In the genomic region with DNA sequence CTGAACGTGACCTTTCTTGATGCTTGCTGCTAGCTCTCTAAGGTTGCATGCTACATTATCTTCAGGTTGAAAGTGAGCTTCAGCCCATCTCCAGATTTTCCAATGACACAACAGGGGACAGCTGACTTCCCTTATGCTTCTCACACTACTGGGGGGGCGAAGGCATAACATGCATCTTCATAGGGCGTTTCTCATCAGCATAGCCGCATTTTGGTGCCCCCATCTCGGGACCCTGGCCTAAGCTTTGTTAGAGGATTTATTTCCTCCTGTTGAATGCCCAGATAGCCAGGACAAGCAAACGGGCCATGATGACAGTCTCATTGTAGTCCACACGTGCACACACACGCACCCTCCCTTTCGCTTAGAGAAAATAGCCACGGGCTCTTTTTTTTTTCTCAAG, we compare ENCODE assay signal across 12 cellular contexts. TPM values are rescaled to one million over a fixed set of nuclear protein-coding genes. Genes with fewer than 3 reads are reported as not detected.
DNase-seq lines count a peak whose midpoint lies in the region; ATAC-seq and TF ChIP-seq lines count a peak whose summit lies in the region.
"Had no signal": no experiment of that assay in that cellular context is flagged by ENCODE, and none has a peak within 500 bp of the region (broad histone marks: within the 10 kb centered on the region; RNA-seq: fewer than 3 reads in every experiment).

No MANE protein-coding gene starts in this region.

- peak overlapping the region; percentile 66 for H3K4me3 ChIP-seq in GM23338
- H3K4me3 ChIP-seq in iPS-20b (ENCODE audit: low read length) = peak overlapping the region; percentile 69
- H3K4me3 ChIP-seq in MG63 = no peak overlapping the region
- H3K4me3 ChIP-seq in mesendoderm (ENCODE audit: low read length) = no peak overlapping the region

- DNase-seq in GM23338 (ENCODE audit: low spot score) = no peak
- no peak for DNase-seq in MCF 10A (ENCODE audit: unreplicated experiment)
- DNase-seq in sciatic nerve (ENCODE audit: low spot score) = no peak
- DNase-seq in MG63 = no peak
- DNase-seq in mesendoderm = no peak
- DNase-seq: stimulated activated CD8-positive, alpha-beta memory T cell treated with anti-CD3 and anti-CD28 coated beads, Interleukin-4, amount 100 ng/mL, for 48 hours had no signal

- H3K27me3 ChIP-seq in GM23338 (ENCODE audit: insufficient read depth) (peaks cover 40% of the 10 kb centered on the region), iPS-20b (ENCODE audit: insufficient read depth, low read length) (peaks cover 52% of the 10 kb centered on the region), MG63 (peaks cover 10% of the 10 kb centered on the region), mesendoderm (ENCODE audit: insufficient read depth, low read length, poor library complexity) (peaks cover 11% of the 10 kb centered on the region)
- H3K27me3 ChIP-seq: Peyer's patch had no signal

- H2AFZ ChIP-seq in GM23338 = peak overlapping the region; percentile 91

- no peak overlapping the region for H3K4ac ChIP-seq in mesendoderm (ENCODE audit: low read depth, low read length)

- no peaks in the 10 kb centered on the region for H3K79me1 ChIP-seq in mesendoderm (ENCODE audit: low read length)

- CTCF ChIA-PET in MCF 10A (lab: Yijun Ruan, JAX) = interaction anchor here (0.7 to 1.2 kb wide), 3 partner anchors 30 to 515 kb away, joined by 3 read pairs; no protein-coding TSS in a partner anchor

- H3K9me2 ChIP-seq in GM23338 (ENCODE audit: insufficient read depth) = no peaks in the 10 kb centered on the region

- H3K4me3 Mint-ChIP-seq in GM23338 (peak overlapping the region; percentile 73), MCF 10A (ENCODE audit: unreplicated experiment) (peak overlapping the region; percentile 68)
- H3K4me3 Mint-ChIP-seq in activated T-helper 17 cell treated with anti-CD3 and anti-CD28 coated beads, Interleukin-2, amount 50 U/mL, for 72 hours = no peak overlapping the region

- H2BK120ac ChIP-seq in mesendoderm (ENCODE audit: low read depth, low read length) = no peak overlapping the region

- H3K23ac ChIP-seq in mesendoderm (ENCODE audit: low read length) = no peak overlapping the region

- H4K8ac ChIP-seq in mesendoderm (ENCODE audit: low read depth, low read length) = no peak overlapping the region

- peak; percentile 21 for ATAC-seq in GM23338
- peak; percentile 61 for ATAC-seq in sciatic nerve
- no peak for ATAC-seq in activated T-helper 17 cell treated with anti-CD3 and anti-CD28 coated beads, Interleukin-2, amount 50 U/mL, for 72 hours (replicated peaks)
- ATAC-seq in GM18519 (IDR thresholded peaks at IDR 0.05; ENCODE audit: low FRiP score, unreplicated experiment) = no peak

- intact Hi-C loops in MCF 10A (cut with micrococcal nuclease) (no loop called here), sciatic nerve (cut with DNase I) (no loop called here)

- H3K27me3 Mint-ChIP-seq in GM23338 (ENCODE audit: insufficient read depth, low read depth, poor library complexity) (peaks cover 29% of the 10 kb centered on the region), MCF 10A (ENCODE audit: insufficient read depth, unreplicated experiment) (no peaks in the 10 kb centered on the region)
- H3K27me3 Mint-ChIP-seq in activated T-helper 17 cell treated with anti-CD3 and anti-CD28 coated beads, Interleukin-2, amount 50 U/mL, for 72 hours = peaks cover 25% of the 10 kb centered on the region

- no peak overlapping the region for H3K18ac ChIP-seq in mesendoderm (ENCODE audit: low read length)

- H3K36me3 ChIP-seq in GM23338 (ENCODE audit: insufficient read depth) = no peaks in the 10 kb centered on the region
- H3K36me3 ChIP-seq in iPS-20b (ENCODE audit: insufficient read depth, low read depth, low read length) = no peaks in the 10 kb centered on the region
- no peaks in the 10 kb centered on the region for H3K36me3 ChIP-seq in MG63
- H3K36me3 ChIP-seq in mesendoderm (ENCODE audit: control insufficient read depth, insufficient read depth, low read length) = no peaks in the 10 kb centered on the region
- H3K36me3 ChIP-seq: Peyer's patch had no signal

- no CpG with 5 or more reads among the region's 10 CpGs for WGBS in mesendoderm (ENCODE audit: extremely low coverage, insufficient coverage, low lambda C conversion rate)

- peak overlapping the region; percentile 78 for H3K4me2 ChIP-seq in GM23338
- no peak overlapping the region for H3K4me2 ChIP-seq in mesendoderm (ENCODE audit: low read length)

- no TSS peak for BruUV-seq in MCF 10A (replicated peaks; lab: Mats Ljungman, UMichigan)

- H3K9ac ChIP-seq in iPS-20b (ENCODE audit: low read depth, low read length) (peak overlapping the region; percentile 33; the same call in 1 of the 2 replicates), mesendoderm (ENCODE audit: low read length) (no peak overlapping the region)

- no peak overlapping the region for H2BK15ac ChIP-seq in mesendoderm (replicated peaks; ENCODE audit: low read depth)

- POLR2A ChIA-PET in MCF 10A (lab: Yijun Ruan, JAX) = interaction anchor here (0.6 to 2.1 kb wide), 7 partner anchors 19 to 103 kb away, joined by 3 to 10 read pairs (median 3); no protein-coding TSS in a partner anchor

- H3K79me2 ChIP-seq in GM23338 (replicated peaks; ENCODE audit: insufficient read depth) = no peaks in the 10 kb centered on the region
- H3K79me2 ChIP-seq in mesendoderm (ENCODE audit: control insufficient read depth, insufficient read depth, low read length) = no peaks in the 10 kb centered on the region

- H2BK5ac ChIP-seq in mesendoderm (ENCODE audit: low read length) = no peak overlapping the region

- H3K4me1 ChIP-seq in GM23338 (ENCODE audit: insufficient read depth) (peaks cover 16% of the 10 kb centered on the region), iPS-20b (ENCODE audit: insufficient read depth, low read length) (0 out of 2 replicates have a peak, but pooled peaks cover 4% of the 10 kb centered on the region), mesendoderm (ENCODE audit: control insufficient read depth, low read depth, low read length) (no peaks in the 10 kb centered on the region)
- H3K4me1 ChIP-seq: Peyer's patch had no signal

- H4K5ac ChIP-seq in mesendoderm (ENCODE audit: low read length) = no peak overlapping the region

- H3F3A ChIP-seq in GM23338 (replicated peaks; ENCODE audit: low read depth) = 0 out of 2 replicates have a peak, but pooled peaks cover 5% of the 10 kb centered on the region

- H3K9me3 ChIP-seq in iPS-20b (ENCODE audit: insufficient read depth, low read depth, low read length) (no peaks in the 10 kb centered on the region), MG63 (no peaks in the 10 kb centered on the region)
- H3K9me3 ChIP-seq: Peyer's patch had no signal

- H3K4me1 Mint-ChIP-seq in GM23338 (peaks cover 16% of the 10 kb centered on the region; the same call in 2 of the 3 replicates), MCF 10A (ENCODE audit: insufficient read depth, unreplicated experiment) (no peaks in the 10 kb centered on the region)
- H3K4me1 Mint-ChIP-seq in activated T-helper 17 cell treated with anti-CD3 and anti-CD28 coated beads, Interleukin-2, amount 50 U/mL, for 72 hours = no peaks in the 10 kb centered on the region

- H2AK5ac ChIP-seq in mesendoderm (ENCODE audit: low read length) = no peak overlapping the region

- H3K56ac ChIP-seq in mesendoderm (ENCODE audit: low read length) = no peak overlapping the region

- H3K36me3 Mint-ChIP-seq in GM23338 (ENCODE audit: low read depth) (no peaks in the 10 kb centered on the region), MCF 10A (ENCODE audit: insufficient read depth, unreplicated experiment) (no peaks in the 10 kb centered on the region)
- no peaks in the 10 kb centered on the region for H3K36me3 Mint-ChIP-seq in activated T-helper 17 cell treated with anti-CD3 and anti-CD28 coated beads, Interleukin-2, amount 50 U/mL, for 72 hours (ENCODE audit: low read depth)

- TF ChIP-seq CTCF in GM23338 (conservative IDR thresholded peaks at IDR 0.05; ENCODE audit: low read depth in 2 of 2) (no peak), MCF 10A (IDR thresholded peaks at IDR 0.05; ENCODE audit: unreplicated experiment) (no peak)

- no peaks in the 10 kb centered on the region for H3K9me3 Mint-ChIP-seq in GM23338
- no peaks in the 10 kb centered on the region for H3K9me3 Mint-ChIP-seq in MCF 10A (ENCODE audit: unreplicated experiment)
- no peaks in the 10 kb centered on the region for H3K9me3 Mint-ChIP-seq in activated T-helper 17 cell treated with anti-CD3 and anti-CD28 coated beads, Interleukin-2, amount 50 U/mL, for 72 hours
- H3K9me3 Mint-ChIP-seq: activated B cell treated with CpG ODN at 0.5 μM for 24 hours; activated T-helper 2 cell treated with anti-CD3 and anti-CD28 coated beads, Interferon-gamma antibody, Interleukin-2, Interleukin-4, amounts not matched to agents 10 μg/mL and 5 μg/mL and 100 μg/mL, durations not matched to agents 14 hours and 24 hours and 36 hours had no signal

- H3K27ac ChIP-seq in GM23338 (ENCODE audit: low read depth) (no peak overlapping the region), iPS-20b (ENCODE audit: low read length) (no peak overlapping the region), mesendoderm (ENCODE audit: low read depth, low read length) (no peak overlapping the region)

- H3K27ac Mint-ChIP-seq in GM23338 (no peak overlapping the region), MCF 10A (ENCODE audit: low read depth, unreplicated experiment) (no peak overlapping the region)
- H3K27ac Mint-ChIP-seq in activated T-helper 17 cell treated with anti-CD3 and anti-CD28 coated beads, Interleukin-2, amount 50 U/mL, for 72 hours = no peak overlapping the region
- H3K27ac Mint-ChIP-seq: activated B cell treated with CpG ODN at 0.5 μM for 24 hours; activated T-helper 2 cell treated with anti-CD3 and anti-CD28 coated beads, Interferon-gamma antibody, Interleukin-2, Interleukin-4, amounts not matched to agents 10 μg/mL and 5 μg/mL and 100 μg/mL, durations not matched to agents 14 hours and 24 hours and 36 hours had no signal

- H4K20me1 ChIP-seq in GM23338 (replicated peaks; ENCODE audit: insufficient read depth) = no peaks in the 10 kb centered on the region

TF ChIP-seq in GM23338, 12 proteins besides CTCF, POLR2A, EP300 and RAD21:
- no peak for TF ChIP-seq CREB1 (CRISPR knock-in tag; IDR thresholded peaks at IDR 0.05; ENCODE audit: low read depth)

RNA-seq across cellular contexts. Expression of a gene that starts 30.7 kb away (rescaled TPM):
- 1.1 and 3.1 TPM in 2 replicates for total RNA-seq in GM23338 (2014; rRNA removed; shearing (Covaris generic))
- polyA plus RNA-seq in GM23338 (2016; fragmentation: Nextera tagmentation; extraction: Ambion mirVana) = 2.3 and 2.8 TPM in 2 replicates
- total RNA-seq in MCF 10A (2022) (0.17 and 0.21 TPM in 2 replicates), sciatic nerve (119 TPM)
- total RNA-seq in activated T-helper 17 cell treated with anti-CD3 and anti-CD28 coated beads, Interleukin-2, amount 50 U/mL, for 72 hours = not detected
- 0.13 TPM in 1 of 2 replicates, not detected in the other for total RNA-seq in MG63 (2014; rRNA removed; shearing (Covaris generic); ENCODE audit: low replicate concordance)
- polyA plus RNA-seq in mesendoderm (2013, experiment 1 of 2) = 0.14 TPM
- 0.38 TPM for polyA plus RNA-seq in mesendoderm (2013, experiment 2 of 2)
- total RNA-seq: activated T-helper 2 cell treated with anti-CD3 and anti-CD28 coated beads, Interferon-gamma antibody, Interleukin-2, Interleukin-4, amounts not matched to agents 10 μg/mL and 5 μg/mL and 100 μg/mL, durations not matched to agents 14 hours and 24 hours and 36 hours had no signal

Comparison
In these comparisons a context has a peak if more than half of its experiments do, and no peak if none do; other contexts are left out.
1. ATAC-seq: peak in GM23338 (single experiment) and sciatic nerve (single experiment); none in activated T-helper 17 cell treated with anti-CD3 and anti-CD28 coated beads, Interleukin-2, amount 50 U/mL, for 72 hours (single experiment) and GM18519 (single experiment).
2. H3K4me3 ChIP-seq: peak in GM23338 (single experiment) and iPS-20b (single experiment); none in MG63 (single experiment) and mesendoderm (single experiment).
3. RNA of a gene that starts 30.7 kb away (total RNA-seq): 119 TPM in sciatic nerve (single experiment); 1.1 to 3.1 TPM in GM23338, 0.17 to 0.21 TPM in MCF 10A, 0.13 TPM in MG63 and not detected in activated T-helper 17 cell treated with anti-CD3 and anti-CD28 coated beads, Interleukin-2, amount 50 U/mL, for 72 hours; every median in the first group is over 10 times any median in the second.